In the genomic region with DNA sequence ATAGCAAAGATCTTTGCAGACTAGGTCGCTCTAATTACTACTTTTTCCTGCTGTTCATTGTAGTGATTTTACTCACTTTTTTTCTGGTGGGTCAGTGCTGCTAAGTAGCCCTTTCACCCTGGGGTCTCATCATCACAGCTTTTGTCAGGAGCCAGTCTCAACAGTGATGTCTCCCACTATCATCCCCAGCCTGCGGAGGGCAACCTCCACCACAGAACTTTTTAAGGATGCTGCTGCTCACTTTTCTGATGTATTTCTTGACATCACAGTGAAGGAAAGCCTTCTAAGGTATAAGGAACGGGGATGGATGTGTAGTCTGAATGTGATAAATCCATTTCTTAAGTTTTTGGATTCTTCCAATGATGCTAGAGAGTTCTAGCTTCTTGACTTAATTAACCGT, we compare ENCODE assay signal across 10 cellular contexts.
A peak's percentile ranks its signal among the peaks of the same experiment; 100 is the strongest.
DNase-seq lines count a peak whose midpoint lies in the region; ATAC-seq, FAIRE-seq and TF ChIP-seq lines count a peak whose summit lies in the region.
"Had no signal": no experiment of that assay in that cellular context is flagged by ENCODE, and none has a peak within 500 bp of the region (broad histone marks: within the 10 kb centered on the region; RNA-seq: fewer than 3 reads in every experiment).

No MANE protein-coding gene starts in this region.

- no peak for FAIRE-seq in D721Med (lab: Jason Lieb, UNC)

- no peak overlapping the region for H3K27ac ChIP-seq in WERI-Rb-1
- no peak overlapping the region for H3K27ac ChIP-seq in liver (ENCODE audit: low read depth in 1 of 2, low read length in 2 of 2)
- no peak overlapping the region for H3K27ac ChIP-seq in tibial nerve

- TF ChIP-seq RAD21 in liver (IDR thresholded peaks at IDR 0.05): peak; percentile 18 to 19

- TF ChIP-seq EP300 in tibial nerve (IDR thresholded peaks at IDR 0.05): no peak

- DNase-seq in D721Med (ENCODE audit: insufficient read length, low spot score) (no peak), WERI-Rb-1 (peak; percentile 43), putamen (ENCODE audit: low spot score) (no peak), tibial nerve (ENCODE audit: low spot score in 2 of 2) (no peak)
- DNase-seq in activated T-cell treated with anti-CD3 and anti-CD28 coated beads, Interleukin-2, amount 50 U/mL, for 48 hours: no peak
- no peak for DNase-seq in stimulated activated naive CD4-positive, alpha-beta T cell treated with Interleukin-2 at 50 U/mL for 16 hours (lab: John Stamatoyannopoulos, UW)
- DNase-seq: activated CD4-positive, alpha-beta T cell treated with anti-CD3 and anti-CD28 coated beads, Interleukin-2, amount 50 U/mL, for 1 hour; NCI-H510A treated with DMSO at 0.1 percent for 48 hours had no signal

- H3K9ac ChIP-seq in liver (ENCODE audit: low read depth in 1 of 2, low read length in 2 of 2): no peak overlapping the region

- peak; percentile 46 for ATAC-seq in GM21576 (IDR thresholded peaks at IDR 0.05; ENCODE audit: unreplicated experiment)

- TF ChIP-seq POLR2A in tibial nerve (IDR thresholded peaks at IDR 0.05): no peak

- H3K27me3 ChIP-seq in WERI-Rb-1 (ENCODE audit: insufficient read depth, low read depth, severe bottlenecking) (no peaks in the 10 kb centered on the region), liver (ENCODE audit: control insufficient read depth in 4 of 4, insufficient read depth in 4 of 4, low read length in 3 of 4) (no peaks in the 10 kb centered on the region), tibial nerve (no peaks in the 10 kb centered on the region)

- H3K4me1 ChIP-seq in liver (ENCODE audit: control insufficient read depth in 4 of 4, insufficient read depth in 4 of 4, low read length in 3 of 4): no peaks in the 10 kb centered on the region
- H3K4me1 ChIP-seq in tibial nerve: peaks cover 0 to 5% (median 0%) of the 10 kb centered on the region in 4 donors

- 76% methylated on average over 4 of the region's 4 CpGs for WGBS in liver
- WGBS in tibial nerve, 2 donors: 84 to 85% methylated on average over 4 of the region's 4 CpGs

- H3K4me3 ChIP-seq in WERI-Rb-1 (ENCODE audit: low read depth, low read length): no peak overlapping the region
- no peak overlapping the region for H3K4me3 ChIP-seq in liver (ENCODE audit: low read depth in 1 of 3, low read length in 3 of 3)
- H3K4me3 ChIP-seq in tibial nerve: no peak overlapping the region

- H3K36me3 ChIP-seq in WERI-Rb-1 (no peaks in the 10 kb centered on the region), liver (ENCODE audit: control insufficient read depth in 4 of 4, insufficient read depth in 3 of 4, low read depth in 1 of 4, low read length in 3 of 4) (no peaks in the 10 kb centered on the region), tibial nerve (no peaks in the 10 kb centered on the region)

- no peaks in the 10 kb centered on the region for H3K9me3 ChIP-seq in WERI-Rb-1 (ENCODE audit: severe bottlenecking)
- H3K9me3 ChIP-seq in liver (ENCODE audit: control insufficient read depth in 4 of 4, low read length in 3 of 4): no peaks in the 10 kb centered on the region
- H3K9me3 ChIP-seq in tibial nerve: no peaks in the 10 kb centered on the region

- TF ChIP-seq CTCF in D721Med (IDR thresholded peaks at IDR 0.05; ENCODE audit: insufficient read depth, missing control alignments) (peak; percentile 38), WERI-Rb-1 (IDR thresholded peaks at IDR 0.05; ENCODE audit: low read depth, low read length) (peak; percentile 51), liver (IDR thresholded peaks at IDR 0.05; ENCODE audit: low read depth, low read length, missing input control) (no peak), tibial nerve (IDR thresholded peaks at IDR 0.05) (peak in 2 of 5 experiments; percentile 8 to 19)

TF ChIP-seq in liver, 16 proteins besides CTCF, POLR2A, EP300 and RAD21:
- TF ChIP-seq JUND (IDR thresholded peaks at IDR 0.05): no peak
- no peak for TF ChIP-seq FOXA1 (IDR thresholded peaks at IDR 0.05)
- no peak for TF ChIP-seq YY1 (IDR thresholded peaks at IDR 0.05)
- TF ChIP-seq HNF4G (IDR thresholded peaks at IDR 0.05): no peak
- no peak for TF ChIP-seq EGR1 (IDR thresholded peaks at IDR 0.05; ENCODE audit: low read depth in 2 of 2)
